ENCODE assay signal across 8 cellular contexts in the genomic region with DNA sequence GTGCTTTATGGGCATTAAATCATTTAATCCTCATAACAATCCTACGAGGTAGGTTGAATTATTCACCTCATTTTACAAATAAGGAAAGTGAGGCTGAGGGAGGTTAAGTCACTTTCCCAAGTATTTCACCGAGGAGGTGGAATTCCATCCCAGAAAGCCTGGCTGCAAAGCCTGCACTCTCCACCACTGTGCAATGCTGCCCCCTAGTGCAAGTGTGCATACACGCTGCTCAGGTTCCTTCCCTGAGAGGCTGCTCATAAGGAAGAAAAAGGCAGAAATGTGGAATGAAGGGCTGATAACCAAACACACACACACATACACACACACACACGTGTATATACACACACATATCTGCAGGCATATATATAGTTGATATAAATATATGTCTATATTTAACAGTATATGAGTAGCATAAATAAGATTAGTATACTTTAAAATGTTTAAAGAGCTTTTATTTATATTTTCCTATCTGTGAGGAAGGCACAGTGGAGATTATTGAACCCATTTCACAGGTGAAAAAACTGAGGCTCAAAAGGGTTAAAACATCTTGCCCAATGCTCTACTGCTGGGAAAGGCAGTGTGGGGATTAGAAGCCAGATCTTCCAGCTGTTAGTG.
DNase-seq lines count a peak whose midpoint lies in the region; ATAC-seq and TF ChIP-seq lines count a peak whose summit lies in the region.

No MANE protein-coding gene starts in this region.

- H3K4me3 ChIP-seq in AG09309 (ENCODE audit: control insufficient read depth, low read depth, low read length) (no peak overlapping the region), GM06990 (replicated peaks; ENCODE audit: low read depth, low read length) (no peak overlapping the region), heart left ventricle (no peak overlapping the region)

- intact Hi-C loops in heart left ventricle (cut with DNase I), result loop anchor here in 9 of 10 donors (1.0 to 10.0 kb wide), 10 partner anchors 224 to 861 kb away; no protein-coding TSS in a partner anchor

- no peak overlapping the region for H3K27ac Mint-ChIP-seq in activated CD4-positive, alpha-beta memory T cell treated with anti-CD3 and anti-CD28 coated beads, Interleukin-2, amount 10 ng/mL, durations not matched to agents 7 days and 5 days

- H3K36me3 Mint-ChIP-seq in activated CD4-positive, alpha-beta memory T cell treated with anti-CD3 and anti-CD28 coated beads, Interleukin-2, amount 10 ng/mL, durations not matched to agents 7 days and 5 days (ENCODE audit: low read depth), result no peaks in the 10 kb centered on the region

- no peaks in the 10 kb centered on the region for H3K27me3 Mint-ChIP-seq in activated CD4-positive, alpha-beta memory T cell treated with anti-CD3 and anti-CD28 coated beads, Interleukin-2, amount 10 ng/mL, durations not matched to agents 7 days and 5 days

- TF ChIP-seq CTCF in AG09309 (IDR thresholded peaks at IDR 0.05; ENCODE audit: control insufficient read depth, insufficient read depth, low read depth, low read length, missing control alignments) (peak; percentile 99), GM06990 (IDR thresholded peaks at IDR 0.05; ENCODE audit: insufficient read depth, low read length, poor library complexity, severe bottlenecking) (peak; percentile 84), heart left ventricle (IDR thresholded peaks at IDR 0.05) (peak; percentile 59 to 81 (median 68))

- no peak overlapping the region for H3K27ac ChIP-seq in heart left ventricle

- H3K27me3 ChIP-seq in GM06990 (replicated peaks; ENCODE audit: control insufficient read depth, insufficient read depth, low read length), result no peaks in the 10 kb centered on the region
- peaks cover 0 to 4% (median 0%) of the 10 kb centered on the region in 9 donors for H3K27me3 ChIP-seq in heart left ventricle

- no peaks in the 10 kb centered on the region for H3K9me3 ChIP-seq in heart left ventricle

- POLR2A ChIA-PET in activated CD4-positive, alpha-beta memory T cell treated with anti-CD3 and anti-CD28 coated beads, Interleukin-2, amount 10 ng/mL, durations not matched to agents 7 days and 5 days (lab: Charles Lee), result no interaction called here

- no peaks in the 10 kb centered on the region for H3K4me1 ChIP-seq in heart left ventricle

- DNase-seq in AG09309 (ENCODE audit: low read depth), result peak; percentile 45
- DNase-seq in GM06990 (ENCODE audit: extremely low read depth, insufficient read length), result no peak
- DNase-seq in NCI-H2029 (lab: John Stamatoyannopoulos, UW), result peak; percentile 73
- peak; percentile 26 for DNase-seq in activated CD4-positive, alpha-beta memory T cell treated with anti-CD3 and anti-CD28 coated beads, Interleukin-2, amount 10 ng/mL, durations not matched to agents 7 days and 5 days
- DNase-seq in heart left ventricle, result peak; percentile 25 to 66 (median 63)
- peak; percentile 74 for DNase-seq in retina
- no peak for DNase-seq in NCI-H446 treated with DMSO at 0.1 percent for 48 hours (lab: John Stamatoyannopoulos, UW)

- H3K4me3 Mint-ChIP-seq in activated CD4-positive, alpha-beta memory T cell treated with anti-CD3 and anti-CD28 coated beads, Interleukin-2, amount 10 ng/mL, durations not matched to agents 7 days and 5 days, result no peak overlapping the region

- WGBS in heart left ventricle, 4 donors, result 1 to 5% (median 2%) methylated on average over 4 of the region's 4 CpGs

- CTCF ChIA-PET in activated CD4-positive, alpha-beta memory T cell treated with anti-CD3 and anti-CD28 coated beads, Interleukin-2, amount 10 ng/mL, durations not matched to agents 7 days and 5 days (lab: Charles Lee), result interaction anchor here (0.6 to 1.6 kb wide), 7 partner anchors 14 to 388 kb away, joined by 3 to 4 read pairs (median 3); no protein-coding TSS in a partner anchor

- no peaks in the 10 kb centered on the region for H3K4me1 Mint-ChIP-seq in activated CD4-positive, alpha-beta memory T cell treated with anti-CD3 and anti-CD28 coated beads, Interleukin-2, amount 10 ng/mL, durations not matched to agents 7 days and 5 days

- H3K36me3 ChIP-seq in GM06990 (ENCODE audit: control insufficient read depth, insufficient read depth, low read length), result no peaks in the 10 kb centered on the region
- H3K36me3 ChIP-seq in heart left ventricle, result no peaks in the 10 kb centered on the region

- ATAC-seq in HG02852 (IDR thresholded peaks at IDR 0.05; ENCODE audit: unreplicated experiment) (peak; percentile 72), heart left ventricle (peak; percentile 55 to 85 (median 80))

- no peaks in the 10 kb centered on the region for H3K9me3 Mint-ChIP-seq in activated CD4-positive, alpha-beta memory T cell treated with anti-CD3 and anti-CD28 coated beads, Interleukin-2, amount 10 ng/mL, durations not matched to agents 7 days and 5 days

- TF ChIP-seq POLR2A in heart left ventricle (IDR thresholded peaks at IDR 0.05), result no peak

Comparison
In these comparisons a context has a peak if more than half of its experiments do, and no peak if none do; other contexts are left out.
1. DNase-seq: peak in AG09309 (single experiment), NCI-H2029 (single experiment), activated CD4-positive, alpha-beta memory T cell treated with anti-CD3 and anti-CD28 coated beads, Interleukin-2, amount 10 ng/mL, durations not matched to agents 7 days and 5 days (single experiment), heart left ventricle (5 of 5) and retina (single experiment); none in GM06990 (single experiment) and NCI-H446 treated with DMSO at 0.1 percent for 48 hours (single experiment).
2. Peak in every context shown above with its lines, with median percentiles within 50 percentile points of each other: CTCF ChIP-seq.